Comparison of ENCODE assay signal across 12 cellular contexts in the genomic region with DNA sequence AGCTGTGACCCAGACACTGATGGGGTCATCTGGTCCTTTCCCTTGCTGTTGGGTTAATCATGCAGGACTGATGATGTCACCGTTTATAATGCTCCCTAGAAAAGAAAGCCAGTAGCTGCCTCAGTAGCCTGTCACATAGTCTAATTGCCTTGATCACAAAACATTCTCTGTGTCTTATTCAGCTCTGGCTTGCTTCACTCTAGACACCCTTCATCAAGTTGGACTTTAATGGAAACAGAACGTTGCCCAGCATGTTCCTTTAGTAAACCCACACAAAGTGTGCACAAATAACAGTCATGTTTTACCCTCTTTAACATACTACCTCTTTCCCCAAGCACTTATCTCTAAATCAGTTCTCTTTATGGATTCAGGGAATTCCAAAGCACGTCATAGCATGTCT.
DNase-seq lines count a peak whose midpoint lies in the region; TF ChIP-seq lines count a peak whose summit lies in the region.
"Had no signal": no experiment of that assay in that cellular context is flagged by ENCODE, and none has a peak within 500 bp of the region (broad histone marks: within the 10 kb centered on the region; RNA-seq: fewer than 3 reads in every experiment).

No MANE protein-coding gene starts in this region.

- in situ Hi-C loops in astrocyte of the spinal cord (cut with HindIII; ENCODE audit: low sequenced_read_pairs), result no loop called here
- in situ Hi-C loops in G401 (cut with HindIII; ENCODE audit: low sequenced_read_pairs), result no loop called here

- no peaks in the 10 kb centered on the region for H3K4me1 ChIP-seq in HEK293 (ENCODE audit: control insufficient read depth, insufficient read depth, low read length)
- peaks cover 11% of the 10 kb centered on the region for H3K4me1 ChIP-seq in skeletal muscle satellite cell (ENCODE audit: control insufficient read depth, insufficient read depth, low read length)

- H3K27me3 ChIP-seq in skeletal muscle satellite cell (ENCODE audit: control insufficient read depth, insufficient read depth, low read length), result no peaks in the 10 kb centered on the region

- no peaks in the 10 kb centered on the region for H3K9me3 ChIP-seq in HEK293 (ENCODE audit: control insufficient read depth, insufficient read depth, low read depth, low read length)
- no peaks in the 10 kb centered on the region for H3K9me3 ChIP-seq in skeletal muscle satellite cell (replicated peaks; ENCODE audit: low read length)

- H3K36me3 ChIP-seq in HEK293 (ENCODE audit: control insufficient read depth in 2 of 2, insufficient read depth in 1 of 2, low read length in 2 of 2), result no peaks in the 10 kb centered on the region
- H3K36me3 ChIP-seq in skeletal muscle satellite cell (ENCODE audit: insufficient read depth, low read length), result no peaks in the 10 kb centered on the region

- no peak overlapping the region for H3K27ac ChIP-seq in HEK293 (ENCODE audit: extremely low read depth, low read depth, low read length)

- TF ChIP-seq CTCF in HEK293 (tag by site-specific recombination; IDR thresholded peaks at IDR 0.05), result no peak
- TF ChIP-seq CTCF in astrocyte of the spinal cord (IDR thresholded peaks at IDR 0.05; ENCODE audit: low read depth, low read length), result no peak

- POLR2A ChIA-PET in HEK293 (lab: Yijun Ruan, JAX), result no interaction called here

- CTCF ChIA-PET in HEK293 (lab: Yijun Ruan, JAX), result no interaction called here

- peak overlapping the region; percentile 24 for H3K4me2 ChIP-seq in skeletal muscle satellite cell (ENCODE audit: low read length)

- DNase-seq in astrocyte of the spinal cord (ENCODE audit: low read depth, low spot score) (peak; percentile 12), kidney tubule cell (ENCODE audit: low spot score) (peak; percentile 93), G401 (ENCODE audit: low spot score) (no peak), dermis blood vessel endothelial cell (no peak), NCI-H2107 (lab: John Stamatoyannopoulos, UW) (no peak)
- DNase-seq: activated naive CD8-positive, alpha-beta T cell treated with anti-CD3 and anti-CD28 coated beads for 36 hours; cerebellar nuclear complex; NK-92 treated with Interleukin-12 subunit alpha and Interleukin-12 subunit beta, amount 100 ng/mL, for 24 hours; stimulated activated CD4-positive, alpha-beta T cell treated with anti-CD3 and anti-CD28 coated beads, Interleukin-4, amount 100 ng/mL, for 4 hours; stimulated activated naive B cell treated with anti-CD40 and anti-IgM and Interleukin-4, amounts not matched to agents 10 μg/mL and 1 μg/mL and 100 μg/mL, for 72 hours had no signal

- no peak overlapping the region for H3K9ac ChIP-seq in skeletal muscle satellite cell (ENCODE audit: low read depth, low read length)

- H3K4me3 ChIP-seq in HEK293 (ENCODE audit: low read depth, low read length) (no peak overlapping the region), astrocyte of the spinal cord (ENCODE audit: low read depth, low read length) (no peak overlapping the region), skeletal muscle satellite cell (ENCODE audit: low read length) (no peak overlapping the region)

TF ChIP-seq in HEK293, 187 proteins besides CTCF, POLR2A, EP300 and RAD21:
- TF ChIP-seq ZNF175 (tag by site-specific recombination; IDR thresholded peaks at IDR 0.05) (no peak), ZNF174 (tag by site-specific recombination; IDR thresholded peaks at IDR 0.05) (no peak), ZSCAN16 (tag by site-specific recombination; IDR thresholded peaks at IDR 0.05) (no peak)
- TF ChIP-seq, protein P1, sequence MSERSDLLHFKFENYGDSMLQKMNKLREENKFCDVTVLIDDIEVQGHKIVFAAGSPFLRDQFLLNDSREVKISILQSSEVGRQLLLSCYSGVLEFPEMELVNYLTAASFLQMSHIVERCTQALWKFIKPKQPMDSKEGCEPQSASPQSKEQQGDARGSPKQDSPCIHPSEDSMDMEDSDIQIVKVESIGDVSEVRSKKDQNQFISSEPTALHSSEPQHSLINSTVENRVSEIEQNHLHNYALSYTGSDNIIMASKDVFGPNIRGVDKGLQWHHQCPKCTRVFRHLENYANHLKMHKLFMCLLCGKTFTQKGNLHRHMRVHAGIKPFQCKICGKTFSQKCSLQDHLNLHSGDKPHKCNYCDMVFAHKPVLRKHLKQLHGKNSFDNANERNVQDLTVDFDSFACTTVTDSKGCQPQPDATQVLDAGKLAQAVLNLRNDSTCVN (tag by site-specific recombination; optimal IDR thresholded peaks at IDR 0.05), result no peak
- TF ChIP-seq, protein P2, sequence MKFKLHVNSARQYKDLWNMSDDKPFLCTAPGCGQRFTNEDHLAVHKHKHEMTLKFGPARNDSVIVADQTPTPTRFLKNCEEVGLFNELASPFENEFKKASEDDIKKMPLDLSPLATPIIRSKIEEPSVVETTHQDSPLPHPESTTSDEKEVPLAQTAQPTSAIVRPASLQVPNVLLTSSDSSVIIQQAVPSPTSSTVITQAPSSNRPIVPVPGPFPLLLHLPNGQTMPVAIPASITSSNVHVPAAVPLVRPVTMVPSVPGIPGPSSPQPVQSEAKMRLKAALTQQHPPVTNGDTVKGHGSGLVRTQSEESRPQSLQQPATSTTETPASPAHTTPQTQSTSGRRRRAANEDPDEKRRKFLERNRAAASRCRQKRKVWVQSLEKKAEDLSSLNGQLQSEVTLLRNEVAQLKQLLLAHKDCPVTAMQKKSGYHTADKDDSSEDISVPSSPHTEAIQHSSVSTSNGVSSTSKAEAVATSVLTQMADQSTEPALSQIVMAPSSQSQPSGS (tag by site-specific recombination; IDR thresholded peaks at IDR 0.05; ENCODE audit: low read depth), result 0 out of 2 replicates have a peak, but pooled peaks have one; percentile 18

Comparison
In these comparisons a context has a peak if more than half of its experiments do, and no peak if none do; other contexts are left out.
1. DNase-seq: peak in astrocyte of the spinal cord (single experiment) and kidney tubule cell (single experiment); none in G401 (single experiment), dermis blood vessel endothelial cell (single experiment) and NCI-H2107 (single experiment).